ENCODE assay signal across 24 cellular contexts in genomic region chr17:47184671-47185070, GRCh38. TPM values are rescaled to one million over a fixed set of nuclear protein-coding genes. Genes with fewer than 3 reads are reported as not detected.
A peak's percentile ranks its signal among the peaks of the same experiment; 100 is the strongest.
DNase-seq lines count a peak whose midpoint lies in the region; ATAC-seq, FAIRE-seq and TF ChIP-seq lines count a peak whose summit lies in the region.
"Had no signal": no experiment of that assay in that cellular context is flagged by ENCODE, and none has a peak within 500 bp of the region (broad histone marks: within the 10 kb centered on the region; RNA-seq: fewer than 3 reads in every experiment).

No MANE protein-coding gene starts in this region.

- H3K36me3 Mint-ChIP-seq in IgD-negative memory B cell: peaks cover 2% of the 10 kb centered on the region

- in situ Hi-C loops in K562 (cut with MboI): no loop called here

- H3K36me3 ChIP-seq in K562 (ENCODE audit: control insufficient read depth, insufficient read depth, low read length) (peaks cover 40% of the 10 kb centered on the region), mesendoderm (ENCODE audit: control insufficient read depth, insufficient read depth, low read length) (no peaks in the 10 kb centered on the region)

- peak overlapping the region in 2 of 4 donors; percentile 28 to 53 for H3K4me3 Mint-ChIP-seq in IgD-negative memory B cell
- H3K4me3 Mint-ChIP-seq: activated naive CD8-positive, alpha-beta T cell treated with anti-CD3 and anti-CD28 coated beads for 36 hours; stimulated activated naive B cell treated with anti-CD40 and anti-IgM and Interleukin-4, amounts not matched to agents 10 μg/mL and 1 μg/mL and 100 μg/mL, for 72 hours had no signal

- no peaks in the 10 kb centered on the region for H3K9me3 ChIP-seq in K562 (replicated peaks; ENCODE audit: control insufficient read depth, insufficient read depth, low read depth, low read length)
- H3K9me3 ChIP-seq: esophagus muscularis mucosa, transverse colon had no signal

- peaks cover 3 to 14% of the 10 kb centered on the region in 2 experiments; a peak in 2 of 5 replicates for H3K4me1 ChIP-seq in K562 (replicated peaks in 1 of 2; ENCODE audit: control insufficient read depth in 2 of 2, insufficient read depth in 2 of 2, low read length in 2 of 2)
- H3K4me1 ChIP-seq in mesendoderm (ENCODE audit: control insufficient read depth, low read depth, low read length): no peaks in the 10 kb centered on the region

- no peak for TF ChIP-seq POLR2A in K562 (conservative IDR thresholded peaks at IDR 0.05)

- peaks cover 26 to 44% (median 38%) of the 10 kb centered on the region in 3 donors for H3K4me1 Mint-ChIP-seq in IgD-negative memory B cell

- H3K4me2 ChIP-seq in K562 (ENCODE audit: insufficient read depth, low read length) (peak overlapping the region; percentile 64), mesendoderm (ENCODE audit: low read length) (no peak overlapping the region)

- no peak for TF ChIP-seq EP300 in K562 (IDR thresholded peaks at IDR 0.05; ENCODE audit: low read length)

- H3K4ac ChIP-seq in mesendoderm (ENCODE audit: low read depth, low read length): no peak overlapping the region

- H4K8ac ChIP-seq in mesendoderm (ENCODE audit: low read depth, low read length): no peak overlapping the region

- no peak overlapping the region for H2BK5ac ChIP-seq in mesendoderm (ENCODE audit: low read length)

- no peak overlapping the region for H4K5ac ChIP-seq in mesendoderm (ENCODE audit: low read length)

- no peak for FAIRE-seq in K562 (lab: Jason Lieb, UNC)
- FAIRE-seq: bronchial epithelial cell had no signal

- no peak overlapping the region for H3K56ac ChIP-seq in mesendoderm (ENCODE audit: low read length)

- POLR2A ChIA-PET in K562 (lab: Yijun Ruan, JAX): interaction anchor here (0.6 to 1.6 kb wide), 6 partner anchors 9 to 23 kb away, joined by 3 to 7 read pairs (median 3); no protein-coding TSS in a partner anchor

- 39% methylated on average over 6 of the region's 6 CpGs for WGBS in K562 (ENCODE audit: insufficient coverage, low coverage, missing lambda C conversion rate)
- WGBS in mesendoderm (ENCODE audit: extremely low coverage, insufficient coverage, low lambda C conversion rate): no CpG with 5 or more reads among the region's 6 CpGs

- H3K9me1 ChIP-seq in K562 (ENCODE audit: control insufficient read depth, insufficient read depth, low read length): peaks cover 2% of the 10 kb centered on the region

- no peak overlapping the region for H2BK120ac ChIP-seq in mesendoderm (ENCODE audit: low read depth, low read length)

- intact Hi-C loops in K562 (cut with micrococcal nuclease): no loop called here

- CTCF ChIA-PET in K562 (lab: Yijun Ruan, JAX; ENCODE audit: low intra/inter-chr PET ratio): no interaction called here

- H3K23ac ChIP-seq in mesendoderm (ENCODE audit: low read length): no peak overlapping the region

- peaks cover 11% of the 10 kb centered on the region for H3K79me1 ChIP-seq in mesendoderm (ENCODE audit: low read length)

- no peaks in the 10 kb centered on the region for H3K9me3 Mint-ChIP-seq in IgD-negative memory B cell
- H3K9me3 Mint-ChIP-seq: activated naive CD8-positive, alpha-beta T cell treated with anti-CD3 and anti-CD28 coated beads for 36 hours; CD4-positive, alpha-beta memory T cell; stimulated activated naive B cell treated with anti-CD40 and anti-IgM and Interleukin-4, amounts not matched to agents 10 μg/mL and 1 μg/mL and 100 μg/mL, for 72 hours had no signal

- H3K79me2 ChIP-seq in K562 (ENCODE audit: control insufficient read depth, insufficient read depth, low read length): peaks cover 95% of the 10 kb centered on the region
- H3K79me2 ChIP-seq in mesendoderm (ENCODE audit: control insufficient read depth, insufficient read depth, low read length): peaks cover 36% of the 10 kb centered on the region

- H3K27me3 ChIP-seq in K562 (ENCODE audit: control insufficient read depth in 2 of 2, insufficient read depth in 2 of 2, low read length in 2 of 2) (no peaks in the 10 kb centered on the region), mesendoderm (ENCODE audit: insufficient read depth, low read length, poor library complexity) (no peaks in the 10 kb centered on the region)
- H3K27me3 ChIP-seq: esophagus muscularis mucosa, transverse colon had no signal

- no peak overlapping the region for H2AFZ ChIP-seq in K562 (ENCODE audit: low read depth, low read length)

- H4K20me1 ChIP-seq in K562 (replicated peaks; ENCODE audit: control insufficient read depth, insufficient read depth, low read length): peaks cover 8% of the 10 kb centered on the region; the same call in 1 of the 2 replicates

- BruUV-seq in K562 (replicated peaks; lab: Mats Ljungman, UMichigan): no TSS peak

- H3K18ac ChIP-seq in mesendoderm (ENCODE audit: low read length): no peak overlapping the region

- peak overlapping the region in 2 of 3 donors; percentile 56 to 77 for H3K27ac Mint-ChIP-seq in IgD-negative memory B cell
- H3K27ac Mint-ChIP-seq: activated naive CD8-positive, alpha-beta T cell treated with anti-CD3 and anti-CD28 coated beads for 36 hours; stimulated activated naive B cell treated with anti-CD40 and anti-IgM and Interleukin-4, amounts not matched to agents 10 μg/mL and 1 μg/mL and 100 μg/mL, for 72 hours had no signal

- peak; percentile 31 for DNase-seq in AG20443 (ENCODE audit: low spot score)
- DNase-seq in K562 (ENCODE audit: extremely low read depth in 1 of 4, low spot score in 3 of 4): no peak
- DNase-seq in mesendoderm: peak; percentile 5
- DNase-seq in T-helper 1 cell: no peak
- DNase-seq in activated naive CD4-positive, alpha-beta T cell treated with Interleukin-2 at 50 U/mL for 16 hours: no peak
- DNase-seq in iPS-NIHi11 (ENCODE audit: low spot score): no peak
- DNase-seq: activated CD4-positive, CD25-positive, alpha-beta regulatory T cell; activated naive CD8-positive, alpha-beta T cell treated with anti-CD3 and anti-CD28 coated beads for 36 hours; activated T-cell treated with anti-CD3 and anti-CD28 coated beads, Interleukin-2, amount 50 U/mL, for 48 hours; CD4-positive, alpha-beta memory T cell; DMS79 treated with DMSO at 0.1 percent for 48 hours; H7; midbrain; MV-4-11; NCI-H2081 treated with DMSO at 0.1 percent for 48 hours; stimulated activated naive B cell treated with anti-CD40 and anti-IgM and Interleukin-4, amounts not matched to agents 10 μg/mL and 1 μg/mL and 100 μg/mL, for 72 hours; transverse colon had no signal

- no peak overlapping the region for H2BK15ac ChIP-seq in mesendoderm (replicated peaks; ENCODE audit: low read depth)

- H3K4me3 ChIP-seq in K562 (no peak overlapping the region), mesendoderm (ENCODE audit: low read length) (no peak overlapping the region)
- H3K4me3 ChIP-seq: esophagus muscularis mucosa, transverse colon had no signal

- ATAC-seq in K562 (no peak), HG03139 (IDR thresholded peaks at IDR 0.05; ENCODE audit: unreplicated experiment) (no peak)
- ATAC-seq: Right ventricle myocardium inferior; stimulated activated naive B cell treated with anti-CD40 and anti-IgM and Interleukin-4, amounts not matched to agents 10 μg/mL and 1 μg/mL and 100 μg/mL, for 72 hours had no signal

- peak overlapping the region; percentile 21; the same call in 1 of the 3 replicates for H3K27ac ChIP-seq in K562 (ENCODE audit: extremely low read depth, low read depth, low read length)
- H3K27ac ChIP-seq in mesendoderm (ENCODE audit: low read depth, low read length): no peak overlapping the region
- H3K27ac ChIP-seq: esophagus muscularis mucosa, transverse colon had no signal

- H3K9ac ChIP-seq in K562 (ENCODE audit: insufficient read depth in 1 of 2, low read depth in 2 of 2, low read length in 2 of 2): peak overlapping the region in 1 of 2 experiments; percentile 53; a peak in 1 of 4 replicates
- H3K9ac ChIP-seq in mesendoderm (ENCODE audit: low read length): no peak overlapping the region

- no peaks in the 10 kb centered on the region for H3K27me3 Mint-ChIP-seq in IgD-negative memory B cell
- H3K27me3 Mint-ChIP-seq: activated naive CD8-positive, alpha-beta T cell treated with anti-CD3 and anti-CD28 coated beads for 36 hours; CD4-positive, alpha-beta memory T cell; stimulated activated naive B cell treated with anti-CD40 and anti-IgM and Interleukin-4, amounts not matched to agents 10 μg/mL and 1 μg/mL and 100 μg/mL, for 72 hours had no signal

- TF ChIP-seq RAD21 in K562 (CRISPR knock-in tag; conservative IDR thresholded peaks at IDR 0.05 in 1 of 2, IDR thresholded peaks at IDR 0.05 in 1 of 2): no peak

- no peak overlapping the region for H2AK5ac ChIP-seq in mesendoderm (ENCODE audit: low read length)

- TF ChIP-seq CTCF in K562 (IDR thresholded peaks at IDR 0.05 in 2 of 3, conservative IDR thresholded peaks at IDR 0.05 in 1 of 3; ENCODE audit: insufficient read depth in 2 of 3, low read depth in 1 of 3, low read length in 3 of 3): no peak

RNA-seq across cellular contexts. Expression of gene CDC27, which starts 4.4 kb away (rescaled TPM):
- polyA plus RNA-seq in IgD-negative memory B cell (90.9 TPM), K562 (2011; rRNA removed) (119 and 155 TPM in 2 replicates), K562 (2014; fragmentation: Illumina TruSeq; extraction: Trizol) (94.1 and 104 TPM in 2 replicates), K562 (2014; fragmentation: Nextera tagmentation; extraction: Ambion mirVana) (10 to 100 TPM; 28.6 to 34.5 TPM), K562 (2014; rRNA removed) (41.9 and 48.3 TPM in 2 replicates)
- total RNA-seq in K562 (2011; cell fraction: chromatin; rRNA removed; ENCODE audit: low replicate concordance): 143 and 304 TPM in 2 replicates
- total RNA-seq in K562 (2011; cell fraction: nucleolus; rRNA removed): 50.0 and 59.6 TPM in 2 replicates
- 94.1 and 102 TPM in 2 replicates for total RNA-seq in K562 (2011; cell fraction: nucleoplasm; rRNA removed)
- total RNA-seq in K562 (2014; rRNA removed) (79.5 and 81.0 TPM in 2 replicates), K562 (2014; rRNA removed; fragmentation: Illumina TruSeq; extraction: Trizol) (102 and 118 TPM in 2 replicates), K562 (2015; rRNA removed; fragmentation: Illumina TruSeq; extraction: Trizol) (83.0 and 94.1 TPM in 2 replicates), K562 (2021) (117 and 119 TPM in 2 replicates)
- 67.7 and 77.1 TPM in 2 replicates for polyA plus RNA-seq in K562 (2011; cell fraction: cytosol; rRNA removed)
- polyA plus RNA-seq in K562 (2011; cell fraction: nucleus; rRNA removed): 118 and 164 TPM in 2 replicates
- polyA plus RNA-seq in K562 (2012): 36.5 and 85.2 TPM in 2 replicates
- 353 and 364 TPM in 2 replicates for polyA minus RNA-seq in K562 (2011; rRNA and poly(A)+ RNA removed)
- polyA minus RNA-seq in K562 (2011; cell fraction: cytosol; rRNA and poly(A)+ RNA removed): 95.5 and 126 TPM in 2 replicates
- 34.6 and 86.0 TPM in 2 replicates for polyA minus RNA-seq in K562 (2011; cell fraction: nucleus; rRNA and poly(A)+ RNA removed)
- 48.6 TPM for polyA plus RNA-seq in mesendoderm (2013, experiment 1 of 2)
- polyA plus RNA-seq in mesendoderm (2013, experiment 2 of 2): 47.5 TPM

RNA-seq across cellular contexts. Expression of gene MYL4, which starts 24.5 kb away (rescaled TPM):
- not detected for polyA plus RNA-seq in IgD-negative memory B cell
- 69.7 and 135 TPM in 2 replicates for total RNA-seq in K562 (2011; cell fraction: chromatin; rRNA removed; ENCODE audit: low replicate concordance)
- 127 and 133 TPM in 2 replicates for total RNA-seq in K562 (2011; cell fraction: nucleolus; rRNA removed)
- 109 and 110 TPM in 2 replicates for total RNA-seq in K562 (2011; cell fraction: nucleoplasm; rRNA removed)
- total RNA-seq in K562 (2014; rRNA removed): 170 and 213 TPM in 2 replicates
- 83.5 and 117 TPM in 2 replicates for total RNA-seq in K562 (2014; rRNA removed; fragmentation: Illumina TruSeq; extraction: Trizol)
- total RNA-seq in K562 (2015; rRNA removed; fragmentation: Illumina TruSeq; extraction: Trizol): 149 TPM in 2 replicates
- total RNA-seq in K562 (2021): 177 and 183 TPM in 2 replicates
- polyA plus RNA-seq in K562 (2011; rRNA removed): 221 and 324 TPM in 2 replicates
- 287 and 309 TPM in 2 replicates for polyA plus RNA-seq in K562 (2011; cell fraction: cytosol; rRNA removed)
- polyA plus RNA-seq in K562 (2011; cell fraction: nucleus; rRNA removed): 346 and 397 TPM in 2 replicates
- 170 and 179 TPM in 2 replicates for polyA plus RNA-seq in K562 (2012)
- polyA plus RNA-seq in K562 (2014; fragmentation: Illumina TruSeq; extraction: Trizol): 252 and 284 TPM in 2 replicates
- polyA plus RNA-seq in K562 (2014; fragmentation: Nextera tagmentation; extraction: Ambion mirVana): 100 to 1,000 TPM; 287 to 423 TPM
- 319 and 378 TPM in 2 replicates for polyA plus RNA-seq in K562 (2014; rRNA removed)
- 90.7 and 106 TPM in 2 replicates for polyA minus RNA-seq in K562 (2011; rRNA and poly(A)+ RNA removed)
- polyA minus RNA-seq in K562 (2011; cell fraction: cytosol; rRNA and poly(A)+ RNA removed): 34.9 and 40.8 TPM in 2 replicates
- polyA minus RNA-seq in K562 (2011; cell fraction: nucleus; rRNA and poly(A)+ RNA removed): 29.5 and 45.3 TPM in 2 replicates
- 1.1 TPM for polyA plus RNA-seq in mesendoderm (2013, experiment 1 of 2)
- polyA plus RNA-seq in mesendoderm (2013, experiment 2 of 2): 1.1 TPM
- total RNA-seq: activated naive CD8-positive, alpha-beta T cell treated with anti-CD3 and anti-CD28 coated beads for 36 hours; bronchial epithelial cell; CD4-positive, alpha-beta memory T cell; H7; NCI-H460; T-helper 2 cell treated with Interferon-gamma antibody and Interleukin-4, amounts not matched to agents 100 ng/mL and 5 ng/mL, for 36 hours; transverse colon had no signal
- polyA plus RNA-seq: CD4-positive, alpha-beta memory T cell had no signal

Comparison
In these comparisons a context has a peak if more than half of its experiments do, and no peak if none do; other contexts are left out.
1. DNase-seq: peak in AG20443 (single experiment) and mesendoderm (single experiment); none in K562 (0 of 4), T-helper 1 cell (0 of 5), activated naive CD4-positive, alpha-beta T cell treated with Interleukin-2 at 50 U/mL for 16 hours (single experiment) and iPS-NIHi11 (single experiment).
2. RNA of gene MYL4, which starts 24.5 kb away (polyA plus RNA-seq): 170 to 423 TPM in K562; not detected in IgD-negative memory B cell (single experiment); every median in the first group is over 100 times any median in the second.